8 cellular contexts compared by ENCODE assay signal in the genomic region with DNA sequence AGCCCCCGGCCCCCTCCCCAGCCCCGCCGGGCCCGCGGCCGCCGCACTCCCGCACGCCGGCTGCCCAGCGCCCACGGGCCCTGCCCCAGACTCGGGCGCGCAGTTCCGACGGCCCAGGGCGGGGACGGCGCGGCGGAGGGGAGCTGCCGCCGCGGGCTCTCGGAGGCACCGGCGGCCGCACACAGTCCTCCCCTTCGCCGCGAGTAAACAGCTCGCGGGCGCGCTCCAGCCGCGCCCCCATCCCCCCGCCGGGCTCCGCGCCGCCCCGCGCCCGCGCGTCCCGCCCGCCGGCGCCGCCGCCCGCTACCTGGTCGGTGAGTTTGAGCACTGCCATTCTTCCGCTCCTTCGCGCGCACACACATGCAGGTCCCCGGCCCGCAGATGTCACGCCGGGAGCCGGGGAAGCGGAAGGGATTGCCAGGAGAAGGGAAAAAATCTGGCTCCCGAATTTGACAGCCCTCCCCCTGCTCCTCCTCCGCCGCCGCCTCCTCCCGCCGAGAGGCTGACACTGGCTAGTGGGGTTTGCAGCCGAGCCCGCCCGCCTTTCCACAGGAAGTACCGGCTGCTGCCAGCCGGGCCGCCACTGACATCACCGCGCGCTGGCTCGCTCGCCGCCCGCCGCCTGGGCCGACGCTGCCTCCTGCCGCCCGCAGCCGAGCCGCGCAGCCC. TPM values are rescaled to one million over a fixed set of nuclear protein-coding genes. Genes with fewer than 3 reads are reported as not detected.
DNase-seq lines count a peak whose midpoint lies in the region; ATAC-seq and TF ChIP-seq lines count a peak whose summit lies in the region.

A gene (minus strand): TSS at position 510 of the 669 bp plus-strand sequence. CDS start 176 bp downstream, at position 334.

- intact Hi-C loops in T-helper 2 cell treated with Interferon-gamma antibody and Interleukin-4, amounts not matched to agents 100 ng/mL and 5 ng/mL, for 36 hours (cut with micrococcal nuclease), result loop anchor here (1.0 to 2.0 kb wide), 3 partner anchors 111 to 198 kb away; a partner anchor contains a TSS
- intact Hi-C loops in right cardiac atrium (cut with DNase I) (loop anchor here (5.0 to 10.0 kb wide), 5 partner anchors 118 to 296 kb away; no protein-coding TSS in a partner anchor), aorta (cut with DNase I) (loop anchor here (2.0 to 10.0 kb wide), 3 partner anchors 120 to 296 kb away; no protein-coding TSS in a partner anchor)

- H3K36me3 ChIP-seq in aorta (ENCODE audit: control insufficient read depth in 1 of 2, insufficient read depth in 2 of 2, low read length in 1 of 2), result no peaks in the 10 kb centered on the region

- DNase-seq in NCI-H146 treated with DMSO at 0.1 percent for 48 hours (lab: John Stamatoyannopoulos, UW; ENCODE audit: unreplicated experiment) (peak; percentile 40), anterior cingulate cortex (lab: John Stamatoyannopoulos, UW) (peak in 57 of 58 donors; percentile 26 to 91 (median 84)), right cardiac atrium (peak; percentile 94 to 97 (median 97)), renal cortical epithelial cell (ENCODE audit: low read depth) (peak; percentile 40), aorta (peak; percentile 96 to 97)

- peaks cover 8% of the 10 kb centered on the region for H3K4me1 ChIP-seq in right cardiac atrium (ENCODE audit: control insufficient read depth, insufficient read depth, low read length)
- peaks cover 2 to 9% of the 10 kb centered on the region in 2 donors for H3K4me1 ChIP-seq in aorta (ENCODE audit: control insufficient read depth in 1 of 2, insufficient read depth in 2 of 2, low read length in 2 of 2)

- peak within 1 kb of the TSS; percentile 87 for H3K4me3 ChIP-seq in right cardiac atrium (ENCODE audit: low read length)
- H3K4me3 ChIP-seq in aorta (ENCODE audit: low read length in 2 of 2), result peak within 1 kb of the TSS; percentile 78 to 97

- H3K27ac ChIP-seq in right cardiac atrium (ENCODE audit: low read length) (peak within 1 kb of the TSS; percentile 75), aorta (ENCODE audit: low read depth in 1 of 2, low read length in 2 of 2) (peak within 1 kb of the TSS; percentile 43 to 95)

- H3K9me3 ChIP-seq in right cardiac atrium (ENCODE audit: control insufficient read depth, low read length) (no peaks in the 10 kb centered on the region), aorta (ENCODE audit: control insufficient read depth, low read length) (no peaks in the 10 kb centered on the region)

- ATAC-seq in HG02870 (IDR thresholded peaks at IDR 0.05; ENCODE audit: unreplicated experiment) (peak; percentile 53), right cardiac atrium (peak; percentile 98 to 99), aorta (ENCODE audit: low FRiP score) (peak; percentile 96)

- peak; percentile 47 for TF ChIP-seq POLR2A in GM15510 (IDR thresholded peaks at IDR 0.05; ENCODE audit: borderline replicate concordance, extremely low read depth, insufficient read length)

- no peaks in the 10 kb centered on the region for H3K27me3 ChIP-seq in right cardiac atrium (ENCODE audit: control insufficient read depth, insufficient read depth)
- H3K27me3 ChIP-seq in aorta (ENCODE audit: control insufficient read depth in 1 of 2, insufficient read depth in 2 of 2, low read length in 1 of 2), result no peaks in the 10 kb centered on the region

- 1% methylated on average over 93 of the region's 93 CpGs for WGBS in right cardiac atrium
- 0 to 1% methylated on average over 72 to 93 of the region's 93 CpGs for WGBS in aorta, 2 donors

RNA-seq across cellular contexts. Expression of the gene that starts here (rescaled TPM):
- 214 and 234 TPM in 2 replicates for total RNA-seq in T-helper 2 cell treated with Interferon-gamma antibody and Interleukin-4, amounts not matched to agents 100 ng/mL and 5 ng/mL, for 36 hours
- total RNA-seq in right cardiac atrium (10 to 100 TPM; 13.9 to 18.8 (median 14.5) TPM), renal cortical epithelial cell (9.9 and 16.9 TPM in 2 replicates), aorta (10 to 100 TPM; 53.3 to 62.6 TPM)
- polyA plus RNA-seq in right cardiac atrium (4.8 TPM), aorta (10 to 100 TPM in 1 of 2 donors, 1 to 10 TPM in 1; 4.5 to 14.4 TPM)

Comparison
In these comparisons a context has a peak if more than half of its experiments do, and no peak if none do; other contexts are left out.
1. Peak in every context shown above with its lines: DNase-seq, ATAC-seq, H3K4me3 ChIP-seq and H3K27ac ChIP-seq.
2. DNase-seq: peak in every context shown above with its lines; median percentile 97 in right cardiac atrium; 96 in aorta; 84 in anterior cingulate cortex; 40 in NCI-H146 treated with DMSO at 0.1 percent for 48 hours; 40 in renal cortical epithelial cell.